Comparison of ENCODE assay signal across 7 cellular contexts in the genomic region with DNA sequence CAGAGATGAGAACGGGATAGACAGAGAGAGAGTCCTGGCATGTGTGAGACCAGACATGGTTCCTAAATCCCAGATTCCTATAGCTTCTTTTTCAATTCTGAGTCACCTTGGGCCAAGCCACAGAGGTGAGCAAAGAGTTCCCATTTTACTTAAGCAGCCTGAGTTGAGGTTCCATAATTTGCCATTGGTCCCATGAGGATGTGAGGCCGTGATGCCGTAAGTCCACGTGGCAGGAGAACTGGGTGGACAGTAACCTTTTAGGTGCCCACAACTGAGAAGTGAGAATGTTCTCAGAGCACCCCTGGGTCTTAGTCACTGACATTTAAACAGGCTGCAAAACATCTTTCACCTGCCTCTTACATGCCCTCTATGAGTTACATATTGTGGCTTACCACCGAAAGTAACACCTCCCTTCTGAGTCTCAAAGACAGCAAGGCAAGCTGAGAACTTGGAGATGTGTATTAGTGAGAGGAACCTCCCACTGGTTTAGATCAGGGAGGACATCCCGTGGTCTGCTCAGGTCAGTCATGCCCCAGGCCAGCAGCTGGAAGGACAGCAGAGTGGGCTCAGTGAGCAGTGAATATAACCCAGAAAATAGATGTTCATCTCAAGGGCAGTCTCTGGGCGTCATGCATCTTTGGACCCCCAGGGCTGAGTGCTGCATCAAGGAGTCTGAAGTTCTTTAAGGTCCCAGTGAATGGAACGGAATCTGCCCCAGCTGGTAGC.
DNase-seq lines count a peak whose midpoint lies in the region; ATAC-seq and TF ChIP-seq lines count a peak whose summit lies in the region.

No MANE protein-coding gene starts in this region.

- H3K27ac Mint-ChIP-seq in stimulated activated memory B cell treated with anti-CD40 and anti-IgM and Interleukin-4, amounts not matched to agents 10 μg/mL and 1 μg/mL and 100 μg/mL, for 72 hours = peak overlapping the region; percentile 94
- H3K27ac Mint-ChIP-seq in H9 = peak overlapping the region in 1 of 3 experiments; percentile 42; a peak in 1 of 7 replicates

- H3K23ac ChIP-seq in H9 (ENCODE audit: insufficient read length, low read depth, low read length) = no peak overlapping the region

- H4K8ac ChIP-seq in H9 (replicated peaks; ENCODE audit: insufficient read length, low read depth, low read length) = no peak overlapping the region

- H3T11ph ChIP-seq in H9 (ENCODE audit: low read length) = no peak overlapping the region

- no peak overlapping the region for H2BK20ac ChIP-seq in H9 (ENCODE audit: low read depth, low read length, poor library complexity, severe bottlenecking)

- no peak overlapping the region for H3K4me2 ChIP-seq in H9 (ENCODE audit: insufficient read depth, insufficient read length, low read length)

- no peaks in the 10 kb centered on the region for H3K79me2 ChIP-seq in H9 (ENCODE audit: insufficient read depth, low read length)

- peaks cover 7% of the 10 kb centered on the region; the same call in 1 of the 2 replicates for H3K4me1 ChIP-seq in H9 (ENCODE audit: insufficient read depth, low read length)

- no peak overlapping the region for H4K5ac ChIP-seq in H9 (ENCODE audit: insufficient read length, low read depth, low read length)

- H2AK5ac ChIP-seq in H9 (ENCODE audit: insufficient read length, low read length) = no peak overlapping the region

- H3K56ac ChIP-seq in H9 (ENCODE audit: insufficient read length, low read depth, low read length) = no peak overlapping the region

- H3K9ac ChIP-seq in H9 (ENCODE audit: extremely low read depth, insufficient read length, low read length) = no peak overlapping the region

- ATAC-seq in GM21367 (IDR thresholded peaks at IDR 0.05; ENCODE audit: unreplicated experiment) (peak; percentile 87), HG03521 (IDR thresholded peaks at IDR 0.05; ENCODE audit: unreplicated experiment) (peak; percentile 89)
- ATAC-seq in stimulated activated memory B cell treated with anti-CD40 and anti-IgM and Interleukin-4, amounts not matched to agents 10 μg/mL and 1 μg/mL and 100 μg/mL, for 72 hours = peak; percentile 93

- H2AFZ ChIP-seq in H9 (ENCODE audit: low read length) = no peak overlapping the region

- no peaks in the 10 kb centered on the region for H3K9me3 ChIP-seq in H9 (ENCODE audit: control insufficient read depth, low read depth, low read length)

- no peak overlapping the region for H4K91ac ChIP-seq in H9 (ENCODE audit: insufficient read length, low read depth, low read length)

- H3K4ac ChIP-seq in H9 (ENCODE audit: low read depth, low read length) = no peak overlapping the region

- H3K27me3 Mint-ChIP-seq in stimulated activated memory B cell treated with anti-CD40 and anti-IgM and Interleukin-4, amounts not matched to agents 10 μg/mL and 1 μg/mL and 100 μg/mL, for 72 hours = no peaks in the 10 kb centered on the region
- H3K27me3 Mint-ChIP-seq in H9 (ENCODE audit: low read depth) = peaks cover 7% of the 10 kb centered on the region

- H2BK120ac ChIP-seq in H9 (ENCODE audit: low read depth, low read length, poor library complexity, severe bottlenecking) = no peak overlapping the region

- H3K4me3 Mint-ChIP-seq in stimulated activated memory B cell treated with anti-CD40 and anti-IgM and Interleukin-4, amounts not matched to agents 10 μg/mL and 1 μg/mL and 100 μg/mL, for 72 hours = peak overlapping the region; percentile 69
- no peak overlapping the region; a peak in 1 of 5 replicates for H3K4me3 Mint-ChIP-seq in H9

- no peak overlapping the region for H3K27ac ChIP-seq in H9 (ENCODE audit: insufficient read length, low read depth, low read length)

- H3K4me1 Mint-ChIP-seq in stimulated activated memory B cell treated with anti-CD40 and anti-IgM and Interleukin-4, amounts not matched to agents 10 μg/mL and 1 μg/mL and 100 μg/mL, for 72 hours = peaks cover 66% of the 10 kb centered on the region
- H3K4me1 Mint-ChIP-seq in H9 = peaks cover 54 to 63% of the 10 kb centered on the region in 2 experiments

- H2BK12ac ChIP-seq in H9 (ENCODE audit: insufficient read length, low read depth, low read length) = no peak overlapping the region

- WGBS in H9 (ENCODE audit: extremely low coverage, insufficient read length, low lambda C conversion rate) = no CpG with 5 or more reads among the region's 8 CpGs

- TF ChIP-seq CTCF in H9 (conservative IDR thresholded peaks at IDR 0.05) = no peak

- H3K27me3 ChIP-seq in H9 (ENCODE audit: insufficient read depth, low read length) = no peaks in the 10 kb centered on the region; the same call in 1 of the 2 replicates

- no peaks in the 10 kb centered on the region for H3K79me1 ChIP-seq in H9 (ENCODE audit: insufficient read depth, low read depth, low read length, poor library complexity, severe bottlenecking)

- no peaks in the 10 kb centered on the region for H3K23me2 ChIP-seq in H9 (ENCODE audit: insufficient read length, low read depth, low read length, poor library complexity, severe bottlenecking)

- no peak overlapping the region for H3K18ac ChIP-seq in H9 (ENCODE audit: insufficient read length, low read depth, low read length)

- no peak overlapping the region for H3K14ac ChIP-seq in H9 (ENCODE audit: insufficient read depth, low read length)

- peak; percentile 60 for DNase-seq in activated naive CD4-positive, alpha-beta T cell treated with Interleukin-2 at 50 U/mL for 16 hours
- DNase-seq in foreskin melanocyte (no peak), AG20443 (ENCODE audit: low spot score) (no peak), H9 (no peak)

- H2BK5ac ChIP-seq in H9 (ENCODE audit: insufficient read length, low read length) = no peak overlapping the region

- H3K36me3 Mint-ChIP-seq in stimulated activated memory B cell treated with anti-CD40 and anti-IgM and Interleukin-4, amounts not matched to agents 10 μg/mL and 1 μg/mL and 100 μg/mL, for 72 hours = no peaks in the 10 kb centered on the region
- H3K36me3 Mint-ChIP-seq in H9 (ENCODE audit: insufficient read depth in 1 of 3, low read depth in 3 of 3) = peaks cover 0 to 5% (median 0%) of the 10 kb centered on the region in 3 experiments; a peak in 3 of 7 replicates

- H3K9me3 Mint-ChIP-seq in stimulated activated memory B cell treated with anti-CD40 and anti-IgM and Interleukin-4, amounts not matched to agents 10 μg/mL and 1 μg/mL and 100 μg/mL, for 72 hours = no peaks in the 10 kb centered on the region
- H3K9me3 Mint-ChIP-seq in H9 = peaks cover 0 to 4% of the 10 kb centered on the region in 2 experiments; a peak in 2 of 5 replicates

- H2BK15ac ChIP-seq in H9 (ENCODE audit: low read depth, low read length) = no peak overlapping the region

- H4K20me1 ChIP-seq in H9 (ENCODE audit: control insufficient read depth, insufficient read depth, insufficient read length) = no peaks in the 10 kb centered on the region
